8 cellular contexts compared by ENCODE assay signal in the genomic region with DNA sequence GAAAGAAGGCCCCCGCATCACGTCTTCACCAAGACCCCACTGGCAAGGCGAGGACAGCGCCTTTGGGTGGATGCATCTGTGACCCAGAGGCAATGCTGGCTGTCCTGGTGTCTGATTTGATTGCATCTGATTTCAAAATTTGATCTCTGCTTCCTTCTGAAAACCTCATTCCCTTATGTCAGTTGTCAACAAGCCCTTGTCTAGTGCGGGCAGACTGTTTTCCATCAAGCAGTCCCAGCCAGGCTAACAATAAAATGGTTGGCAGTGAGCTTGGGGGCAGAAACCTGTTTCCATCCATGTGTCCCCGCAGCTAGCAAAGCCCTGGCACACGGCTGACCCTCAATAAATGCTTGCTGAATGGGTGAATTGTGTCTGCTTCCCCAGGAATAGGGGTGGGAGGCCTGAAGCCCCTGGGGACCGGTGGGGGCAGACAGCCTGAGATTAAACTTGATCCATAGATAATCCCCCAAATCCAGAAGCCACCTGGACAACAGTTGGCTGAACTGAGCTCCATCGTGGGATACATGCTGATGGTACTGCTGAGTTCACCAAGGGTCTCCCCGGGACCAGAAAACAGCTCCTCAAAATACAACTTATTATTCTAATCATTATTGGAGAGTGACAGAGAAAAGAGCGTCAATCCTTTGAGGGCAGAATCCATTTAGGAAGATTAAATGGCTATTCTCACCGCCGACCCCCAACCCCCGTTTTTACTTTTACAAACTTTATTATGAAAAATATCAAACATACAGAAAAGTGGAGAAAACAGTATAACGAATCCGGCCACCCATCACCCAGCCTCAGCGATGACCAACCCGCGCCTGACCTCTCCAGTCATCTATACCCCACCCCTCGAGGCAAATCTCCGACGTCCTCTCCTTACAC. TPM values are rescaled to one million over a fixed set of nuclear protein-coding genes. Genes with fewer than 3 reads are reported as not detected.
DNase-seq lines count a peak whose midpoint lies in the region; FAIRE-seq and TF ChIP-seq lines count a peak whose summit lies in the region.

No MANE protein-coding gene starts in this region.

- DNase-seq in LNCaP clone FGC (ENCODE audit: low read depth): no peak
- no peak for DNase-seq in bronchial epithelial cell (ENCODE audit: low read depth)
- no peak for DNase-seq in H4 (ENCODE audit: low spot score)
- DNase-seq in NCI-H2029 treated with DMSO at 0.1 percent for 48 hours (lab: John Stamatoyannopoulos, UW): no peak
- no peak for DNase-seq in NCI-H510A treated with DMSO at 0.1 percent for 48 hours (lab: John Stamatoyannopoulos, UW)
- no peak for DNase-seq in hepatic stellate cell (ENCODE audit: low spot score)

- peaks cover 22 to 89% (median 85%) of the 10 kb centered on the region in 11 experiments for H3K27me3 ChIP-seq in BLaER1 treated with 17β-estradiol and CSF1 and Interleukin-3, amounts not matched to agents 10 nM and 100 nM
- H3K27me3 ChIP-seq in bronchial epithelial cell (ENCODE audit: control insufficient read depth, insufficient read depth, low read length) (no peaks in the 10 kb centered on the region), mononuclear cell (ENCODE audit: insufficient read depth, low read length) (peaks cover 23% of the 10 kb centered on the region)

- H3K4me1 ChIP-seq in BLaER1 treated with 17β-estradiol and CSF1 and Interleukin-3, amounts not matched to agents 10 nM and 100 nM: peaks cover 55 to 69% (median 66%) of the 10 kb centered on the region in 10 experiments
- peaks cover 48% of the 10 kb centered on the region for H3K4me1 ChIP-seq in mononuclear cell (ENCODE audit: insufficient read depth, low read length)

- H3K4me3 ChIP-seq in BLaER1 treated with 17β-estradiol and CSF1 and Interleukin-3, amounts not matched to agents 10 nM and 100 nM: peak overlapping the region; percentile 65 to 92 (median 76)
- H3K4me3 ChIP-seq in LNCaP clone FGC (ENCODE audit: low read depth, low read length) (peak overlapping the region; percentile 66), bronchial epithelial cell (ENCODE audit: low read depth, low read length) (peak overlapping the region; percentile 82), mononuclear cell (ENCODE audit: low read length) (peak overlapping the region; percentile 65)

- H3K9me3 ChIP-seq in BLaER1 treated with 17β-estradiol and CSF1 and Interleukin-3, amounts not matched to agents 10 nM and 100 nM (replicated peaks in 1 of 11): no peaks in the 10 kb centered on the region
- no peaks in the 10 kb centered on the region for H3K9me3 ChIP-seq in mononuclear cell (ENCODE audit: low read depth, low read length)

- TF ChIP-seq CTCF in LNCaP clone FGC (IDR thresholded peaks at IDR 0.05; ENCODE audit: control insufficient read depth, extremely low read depth, insufficient read depth) (no peak), bronchial epithelial cell (IDR thresholded peaks at IDR 0.05; ENCODE audit: insufficient read depth, low read length, severe bottlenecking) (no peak)

- FAIRE-seq in bronchial epithelial cell (lab: Jason Lieb, UNC): no peak

- H3K9ac ChIP-seq in BLaER1 treated with 17β-estradiol and CSF1 and Interleukin-3, amounts not matched to agents 10 nM and 100 nM: peak overlapping the region; percentile 72 to 93 (median 88)

- H3K4me2 ChIP-seq in BLaER1 treated with 17β-estradiol and CSF1 and Interleukin-3, amounts not matched to agents 10 nM and 100 nM: peak overlapping the region; percentile 89 to 99 (median 97)

- peaks cover 11 to 53% (median 32%) of the 10 kb centered on the region in 11 experiments; a peak in 20 of 22 replicates for H4K20me1 ChIP-seq in BLaER1 treated with 17β-estradiol and CSF1 and Interleukin-3, amounts not matched to agents 10 nM and 100 nM

- H3K36me3 ChIP-seq in BLaER1 treated with 17β-estradiol and CSF1 and Interleukin-3, amounts not matched to agents 10 nM and 100 nM: no peaks in the 10 kb centered on the region
- H3K36me3 ChIP-seq in bronchial epithelial cell (ENCODE audit: control insufficient read depth, insufficient read depth, low read length): peaks cover 1% of the 10 kb centered on the region

- H3K27ac ChIP-seq in BLaER1 treated with 17β-estradiol and CSF1 and Interleukin-3, amounts not matched to agents 10 nM and 100 nM: peak overlapping the region; percentile 68 to 95 (median 82)

RNA-seq across cellular contexts. Expression of gene DUSP5, which starts 0.9 kb away (rescaled TPM):
- total RNA-seq in bronchial epithelial cell (40.1 and 115 TPM in 2 replicates), mononuclear cell (64.2 TPM)
- 5.4 and 10.5 TPM in 2 replicates for total RNA-seq in H4 (2014; rRNA removed; shearing (Covaris generic))
